Comparison of ENCODE assay signal across 2 cellular contexts in the genomic region with DNA sequence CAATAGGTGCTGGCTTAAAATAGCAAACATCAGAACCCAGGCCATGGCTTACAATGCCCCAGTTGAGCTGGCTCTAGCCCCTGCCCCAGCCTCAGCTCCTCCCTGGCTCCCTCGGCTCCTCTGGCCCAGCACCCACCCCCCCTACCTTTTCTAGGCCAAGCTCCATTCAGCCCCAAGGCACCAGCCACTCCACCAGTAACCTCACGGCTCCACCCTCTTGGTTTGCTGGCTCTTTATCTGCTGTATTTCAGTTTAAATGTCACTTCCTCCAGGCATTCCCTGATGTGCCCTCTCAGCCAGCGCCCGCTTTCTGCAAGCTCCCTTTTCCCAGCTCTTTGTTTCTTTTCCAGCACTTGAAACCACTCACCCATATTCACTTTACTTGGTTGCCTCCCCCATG.
TF ChIP-seq lines count a peak whose summit lies in the region.

No MANE protein-coding gene starts in this region.

TF ChIP-seq in SK-N-SH, 30 proteins besides CTCF, POLR2A, EP300 and RAD21:
- TF ChIP-seq PBX3 (IDR thresholded peaks at IDR 0.05) (no peak), RXRA (IDR thresholded peaks at IDR 0.05; ENCODE audit: borderline replicate concordance, low read depth) (no peak), USF2 (IDR thresholded peaks at IDR 0.05; ENCODE audit: borderline replicate concordance, low read depth, low read length) (no peak), ELF1 (IDR thresholded peaks at IDR 0.05) (no peak), JUND (IDR thresholded peaks at IDR 0.05) (no peak), MEF2A (IDR thresholded peaks at IDR 0.05; ENCODE audit: borderline replicate concordance, low read depth) (no peak), EZH2phosphoT487 (IDR thresholded peaks at IDR 0.05; ENCODE audit: borderline replicate concordance, low read depth) (no peak), NRF1 (IDR thresholded peaks at IDR 0.05; ENCODE audit: low read depth, low read length) (no peak), FOSL2 (IDR thresholded peaks at IDR 0.05; ENCODE audit: borderline replicate concordance, low read depth) (no peak), POLR2AphosphoS5 (IDR thresholded peaks at IDR 0.05; ENCODE audit: low read depth, low read length) (no peak), FOXM1 (IDR thresholded peaks at IDR 0.05; ENCODE audit: low read depth) (no peak), RCOR1 (IDR thresholded peaks at IDR 0.05; ENCODE audit: low read length) (no peak), GATA2 (CRISPR knock-in tag; IDR thresholded peaks at IDR 0.05) (no peak), USF1 (IDR thresholded peaks at IDR 0.05; ENCODE audit: borderline replicate concordance, low read depth) (no peak)

TF ChIP-seq in SK-N-SH treated with all-trans-retinoic acid at 6 μM for 48 hours, 23 proteins besides CTCF, POLR2A, EP300 and RAD21:
- TF ChIP-seq ZC3H10 (CRISPR knock-in tag; IDR thresholded peaks at IDR 0.05), result no peak
- no peak for TF ChIP-seq OSR1 (CRISPR knock-in tag; IDR thresholded peaks at IDR 0.05)
- TF ChIP-seq ARNTL (CRISPR knock-in tag; IDR thresholded peaks at IDR 0.05; ENCODE audit: borderline replicate concordance, low read depth), result no peak
- TF ChIP-seq ESRRG (CRISPR knock-in tag; IDR thresholded peaks at IDR 0.05), result no peak
- no peak for TF ChIP-seq TOX (CRISPR knock-in tag; IDR thresholded peaks at IDR 0.05; ENCODE audit: borderline replicate concordance)
- no peak for TF ChIP-seq ISL1 (CRISPR knock-in tag; IDR thresholded peaks at IDR 0.05)
- no peak for TF ChIP-seq TCF4 (CRISPR knock-in tag; IDR thresholded peaks at IDR 0.05; ENCODE audit: borderline replicate concordance)
- no peak for TF ChIP-seq GLIS3 (CRISPR knock-in tag; IDR thresholded peaks at IDR 0.05)
- TF ChIP-seq ZNF8 (CRISPR knock-in tag; IDR thresholded peaks at IDR 0.05), result no peak
- TF ChIP-seq ZNF70 (CRISPR knock-in tag; IDR thresholded peaks at IDR 0.05), result no peak
- no peak for TF ChIP-seq CSRNP3 (CRISPR knock-in tag; IDR thresholded peaks at IDR 0.05)
- TF ChIP-seq TSHZ2 (CRISPR knock-in tag; IDR thresholded peaks at IDR 0.05), result no peak
- TF ChIP-seq, protein P1, sequence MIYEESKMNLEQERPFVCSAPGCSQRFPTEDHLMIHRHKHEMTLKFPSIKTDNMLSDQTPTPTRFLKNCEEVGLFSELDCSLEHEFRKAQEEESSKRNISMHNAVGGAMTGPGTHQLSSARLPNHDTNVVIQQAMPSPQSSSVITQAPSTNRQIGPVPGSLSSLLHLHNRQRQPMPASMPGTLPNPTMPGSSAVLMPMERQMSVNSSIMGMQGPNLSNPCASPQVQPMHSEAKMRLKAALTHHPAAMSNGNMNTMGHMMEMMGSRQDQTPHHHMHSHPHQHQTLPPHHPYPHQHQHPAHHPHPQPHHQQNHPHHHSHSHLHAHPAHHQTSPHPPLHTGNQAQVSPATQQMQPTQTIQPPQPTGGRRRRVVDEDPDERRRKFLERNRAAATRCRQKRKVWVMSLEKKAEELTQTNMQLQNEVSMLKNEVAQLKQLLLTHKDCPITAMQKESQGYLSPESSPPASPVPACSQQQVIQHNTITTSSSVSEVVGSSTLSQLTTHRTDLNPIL (CRISPR knock-in tag; IDR thresholded peaks at IDR 0.05; ENCODE audit: low read depth), result no peak
- TF ChIP-seq, protein P2, sequence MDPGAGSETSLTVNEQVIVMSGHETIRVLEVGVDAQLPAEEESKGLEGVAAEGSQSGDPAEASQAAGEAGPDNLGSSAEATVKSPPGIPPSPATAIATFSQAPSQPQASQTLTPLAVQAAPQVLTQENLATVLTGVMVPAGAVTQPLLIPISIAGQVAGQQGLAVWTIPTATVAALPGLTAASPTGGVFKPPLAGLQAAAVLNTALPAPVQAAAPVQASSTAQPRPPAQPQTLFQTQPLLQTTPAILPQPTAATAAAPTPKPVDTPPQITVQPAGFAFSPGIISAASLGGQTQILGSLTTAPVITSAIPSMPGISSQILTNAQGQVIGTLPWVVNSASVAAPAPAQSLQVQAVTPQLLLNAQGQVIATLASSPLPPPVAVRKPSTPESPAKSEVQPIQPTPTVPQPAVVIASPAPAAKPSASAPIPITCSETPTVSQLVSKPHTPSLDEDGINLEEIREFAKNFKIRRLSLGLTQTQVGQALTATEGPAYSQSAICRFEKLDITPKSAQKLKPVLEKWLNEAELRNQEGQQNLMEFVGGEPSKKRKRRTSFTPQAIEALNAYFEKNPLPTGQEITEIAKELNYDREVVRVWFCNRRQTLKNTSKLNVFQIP (CRISPR knock-in tag; IDR thresholded peaks at IDR 0.05; ENCODE audit: borderline replicate concordance, low read depth), result no peak
- no peak for TF ChIP-seq SNAI2 (CRISPR knock-in tag; IDR thresholded peaks at IDR 0.05)
- no peak for TF ChIP-seq PATZ1 (CRISPR knock-in tag; IDR thresholded peaks at IDR 0.05; ENCODE audit: borderline replicate concordance)
- no peak for TF ChIP-seq PPARA (CRISPR knock-in tag; IDR thresholded peaks at IDR 0.05; ENCODE audit: borderline replicate concordance)
- no peak for TF ChIP-seq RARB (CRISPR knock-in tag; IDR thresholded peaks at IDR 0.05)
TF ChIP-seq in SK-N-SH treated with all-trans-retinoic acid at 6 μM for 48 hours: peak in this region for 0.
